Comparison of ENCODE assay signal across 8 cellular contexts in genomic region chr20:58481541-58482021, GRCh38. TPM values are rescaled to one million over a fixed set of nuclear protein-coding genes. Genes with fewer than 3 reads are reported as not detected.
DNase-seq lines count a peak whose midpoint lies in the region; ATAC-seq and TF ChIP-seq lines count a peak whose summit lies in the region.

No MANE protein-coding gene starts in this region.

- H3K36me3 ChIP-seq in MM.1S (replicated peaks; ENCODE audit: insufficient read depth, low read length) (no peaks in the 10 kb centered on the region), sigmoid colon (no peaks in the 10 kb centered on the region)

- H3F3A ChIP-seq in MM.1S (ENCODE audit: insufficient read depth, low read length): no peaks in the 10 kb centered on the region

- no peak overlapping the region for H3K4me2 ChIP-seq in MM.1S (ENCODE audit: low read depth, low read length)

- H3K9ac ChIP-seq in MM.1S (ENCODE audit: low read length): no peak overlapping the region

- no peak overlapping the region for H3K4me3 ChIP-seq in MM.1S (ENCODE audit: low read length)
- H3K4me3 ChIP-seq in sigmoid colon: no peak overlapping the region

- no peak for ATAC-seq in GM18502 (IDR thresholded peaks at IDR 0.05; ENCODE audit: poor library complexity, unreplicated experiment)

- H4K20me1 ChIP-seq in MM.1S (ENCODE audit: insufficient read depth, low read length): no peaks in the 10 kb centered on the region

- H2AFZ ChIP-seq in MM.1S (ENCODE audit: low read length): no peak overlapping the region

- intact Hi-C loops in sigmoid colon (cut with DNase I): loop anchor here (2.0 to 5.0 kb wide), 3 partner anchors 91 to 211 kb away; partner anchors contain the start of genes NPEPL1 and STX16

- H3K9me2 ChIP-seq in MM.1S (replicated peaks; ENCODE audit: insufficient read depth, low read length): no peaks in the 10 kb centered on the region

- peak; percentile 91 for DNase-seq in D341Med (ENCODE audit: low spot score)
- DNase-seq in MM.1S: no peak
- peak; percentile 48 for DNase-seq in activated T-cell treated with anti-CD3 and anti-CD28 coated beads for 24 hours (ENCODE audit: low read depth)
- peak; percentile 76 for DNase-seq in germinal center (ENCODE audit: low spot score)
- no peak for DNase-seq in sigmoid colon
- no peak for DNase-seq in pons (ENCODE audit: low spot score)
- DNase-seq in NCI-H2107 treated with DMSO at 0.1 percent for 48 hours (lab: John Stamatoyannopoulos, UW; ENCODE audit: unreplicated experiment): no peak

- H3K27me3 ChIP-seq in MM.1S (replicated peaks; ENCODE audit: insufficient read depth, low read length): no peaks in the 10 kb centered on the region
- no peaks in the 10 kb centered on the region for H3K27me3 ChIP-seq in sigmoid colon

- TF ChIP-seq CTCF in MM.1S (IDR thresholded peaks at IDR 0.05; ENCODE audit: low read length): peak; percentile 17; the same call in 1 of the 2 replicates
- TF ChIP-seq CTCF in sigmoid colon (IDR thresholded peaks at IDR 0.05): peak; percentile 42 to 69 (median 60)

- TF ChIP-seq EP300 in sigmoid colon (IDR thresholded peaks at IDR 0.05): no peak

- no peak for TF ChIP-seq POLR2A in sigmoid colon (IDR thresholded peaks at IDR 0.05)

- no peak overlapping the region for H3K27ac ChIP-seq in MM.1S (ENCODE audit: low read length)
- peak overlapping the region in 3 of 4 donors; percentile 77 to 81 (median 78) for H3K27ac ChIP-seq in sigmoid colon

- H3K9me3 ChIP-seq in MM.1S (replicated peaks; ENCODE audit: insufficient read depth, low read length) (no peaks in the 10 kb centered on the region), sigmoid colon (peaks cover 0 to 8% (median 5%) of the 10 kb centered on the region in 4 donors)

- H3K4me1 ChIP-seq in MM.1S (ENCODE audit: low read length) (no peaks in the 10 kb centered on the region), sigmoid colon (peaks cover 0 to 23% (median 22%) of the 10 kb centered on the region in 4 donors)

- no peaks in the 10 kb centered on the region for H3K79me2 ChIP-seq in MM.1S (ENCODE audit: low read length)

- 10 to 23% methylated on average over 16 of the region's 16 CpGs for WGBS in sigmoid colon, 2 donors

RNA-seq across cellular contexts. Expression of gene APCDD1L, which starts 33.6 kb away (rescaled TPM):
- 1 to 10 TPM in 3 of 4 donors, under 1 TPM in 1; 0.33 to 1.9 (median 1.6) TPM for total RNA-seq in sigmoid colon
- polyA plus RNA-seq in sigmoid colon: under 1 TPM in 2 of 3 donors, not detected in 1; 0.22 to 0.23 TPM

Comparison
In these comparisons a context has a peak if more than half of its experiments do, and no peak if none do; other contexts are left out.
1. DNase-seq: peak in D341Med (single experiment), activated T-cell treated with anti-CD3 and anti-CD28 coated beads for 24 hours (single experiment) and germinal center (single experiment); none in MM.1S (single experiment), sigmoid colon (single experiment), pons (single experiment) and NCI-H2107 treated with DMSO at 0.1 percent for 48 hours (single experiment).